Comparison of ENCODE assay signal across 1 cellular context in the genomic region with DNA sequence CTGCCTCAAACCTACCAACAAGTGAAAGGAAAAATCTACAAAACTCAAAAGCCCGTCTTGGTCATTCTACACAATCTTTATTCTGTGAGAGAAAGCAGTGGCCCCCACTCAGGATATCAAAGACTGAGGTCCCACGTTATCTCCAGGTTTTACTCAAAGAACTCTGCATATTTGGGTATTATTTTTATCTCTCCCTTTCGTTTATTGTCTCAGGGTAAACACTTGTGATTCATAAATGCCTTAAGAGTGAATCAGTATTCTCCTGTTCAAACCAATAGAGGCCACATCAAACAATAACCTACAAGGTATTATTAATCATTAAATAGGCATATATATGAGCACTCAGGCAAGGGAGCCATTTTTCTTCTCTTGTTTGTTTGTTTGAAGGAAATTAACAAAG.
TF ChIP-seq lines count a peak whose summit lies in the region.

No MANE protein-coding gene starts in this region.

TF ChIP-seq in HepG2, 621 proteins besides CTCF, POLR2A, EP300 and RAD21 (continued from another document):
- TF ChIP-seq ZGPAT (CRISPR knock-in tag; IDR thresholded peaks at IDR 0.05), result 0 out of 2 replicates have a peak, but pooled peaks have one; percentile 30
